In the genomic region with DNA sequence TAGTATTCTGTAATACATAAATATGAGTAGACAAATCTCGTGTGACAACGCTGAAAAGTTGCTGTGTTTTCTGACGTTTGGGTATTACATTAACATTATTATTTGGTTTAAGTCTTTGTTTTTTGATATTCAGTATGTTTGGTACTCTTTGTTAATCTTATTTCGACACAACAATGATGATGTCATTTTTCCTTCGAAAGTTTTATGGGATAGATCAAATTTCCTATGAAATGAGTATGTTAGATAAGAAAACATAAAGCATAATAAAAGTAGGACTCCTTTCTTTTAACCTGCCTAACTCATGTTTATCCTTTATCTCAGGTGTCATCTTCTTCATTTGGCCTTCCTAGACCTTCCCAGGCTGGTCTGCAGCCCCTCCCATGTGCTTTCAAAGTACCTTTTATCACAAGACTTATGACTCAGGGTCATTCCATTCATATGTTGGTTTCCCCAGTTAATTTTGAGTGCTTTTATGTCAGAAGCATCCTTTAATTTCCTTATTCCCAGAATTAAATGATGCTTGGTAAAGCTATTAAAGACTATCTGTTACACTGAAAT, we compare ENCODE assay signal across 12 cellular contexts.
DNase-seq lines count a peak whose midpoint lies in the region; ATAC-seq, FAIRE-seq and TF ChIP-seq lines count a peak whose summit lies in the region.
"Had no signal": no experiment of that assay in that cellular context is flagged by ENCODE, and none has a peak within 500 bp of the region (broad histone marks: within the 10 kb centered on the region; RNA-seq: fewer than 3 reads in every experiment).

No MANE protein-coding gene starts in this region.

- no peaks in the 10 kb centered on the region for H3K27me3 ChIP-seq in PC-3 (ENCODE audit: low read length)
- no peaks in the 10 kb centered on the region for H3K27me3 ChIP-seq in neural progenitor cell
- H3K27me3 ChIP-seq: BLaER1 had no signal

- DNase-seq in Caki2 (ENCODE audit: low read depth) (peak; percentile 76), PC-3 (peak; percentile 73), coronary artery (ENCODE audit: low spot score) (no peak), neural progenitor cell (ENCODE audit: low spot score) (no peak), kidney (no peak), NCI-H2081 (lab: John Stamatoyannopoulos, UW) (no peak)
- no peak for DNase-seq in T-helper 2 cell treated with Interferon-gamma antibody and Interleukin-4, amounts not matched to agents 5 μg/mL and 100 μg/mL, for 36 hours (ENCODE audit: low spot score)
- DNase-seq: activated naive CD8-positive, alpha-beta T cell treated with anti-CD3 and anti-CD28 coated beads, Interleukin-2, amount 50 U/mL, for 24 hours; NCI-H146 had no signal

- intact Hi-C loops in PC-3 (cut with micrococcal nuclease), result loop anchor here (2.0 to 10.0 kb wide), 3 partner anchors 17 to 653 kb away; a partner anchor contains a TSS
- intact Hi-C loops in kidney (cut with DNase I), result no loop called here

- no peaks in the 10 kb centered on the region for H3K9me3 ChIP-seq in PC-3 (ENCODE audit: low read length)
- no peaks in the 10 kb centered on the region for H3K9me3 ChIP-seq in neural progenitor cell (ENCODE audit: low read depth)
- H3K9me3 ChIP-seq in kidney (ENCODE audit: control insufficient read depth in 1 of 2, low read length in 2 of 2), result no peaks in the 10 kb centered on the region
- H3K9me3 ChIP-seq: BLaER1 had no signal

- H3K36me3 Mint-ChIP-seq in neural progenitor cell, result no peaks in the 10 kb centered on the region
- no peaks in the 10 kb centered on the region for H3K36me3 Mint-ChIP-seq in T-helper 2 cell treated with Interferon-gamma antibody and Interleukin-4, amounts not matched to agents 5 μg/mL and 100 μg/mL, for 36 hours (ENCODE audit: low read depth)

- H3K27ac Mint-ChIP-seq in neural progenitor cell, result peak overlapping the region; percentile 35
- no peak overlapping the region for H3K27ac Mint-ChIP-seq in T-helper 2 cell treated with Interferon-gamma antibody and Interleukin-4, amounts not matched to agents 5 μg/mL and 100 μg/mL, for 36 hours
- H3K27ac Mint-ChIP-seq: activated naive CD8-positive, alpha-beta T cell treated with anti-CD3 and anti-CD28 coated beads, Interleukin-2, amount 50 U/mL, for 24 hours had no signal

- no peaks in the 10 kb centered on the region for H3K9me2 ChIP-seq in PC-3 (replicated peaks; ENCODE audit: low read length)

- no peak for FAIRE-seq in kidney (lab: Jason Lieb, UNC)

- H3F3A ChIP-seq in PC-3 (ENCODE audit: low read length, unreplicated experiment) (peaks cover 13% of the 10 kb centered on the region), neural progenitor cell (ENCODE audit: low read depth) (peaks cover 33% of the 10 kb centered on the region)

- no peaks in the 10 kb centered on the region for H3K9me3 Mint-ChIP-seq in neural progenitor cell
- peaks cover 5% of the 10 kb centered on the region for H3K9me3 Mint-ChIP-seq in T-helper 2 cell treated with Interferon-gamma antibody and Interleukin-4, amounts not matched to agents 5 μg/mL and 100 μg/mL, for 36 hours
- H3K9me3 Mint-ChIP-seq: activated naive CD8-positive, alpha-beta T cell treated with anti-CD3 and anti-CD28 coated beads, Interleukin-2, amount 50 U/mL, for 24 hours; neural crest cell had no signal

- TF ChIP-seq CTCF in PC-3 (conservative IDR thresholded peaks at IDR 0.05; ENCODE audit: low read depth, low read length) (no peak), coronary artery (IDR thresholded peaks at IDR 0.05) (no peak), neural progenitor cell (IDR thresholded peaks at IDR 0.05) (no peak), kidney (IDR thresholded peaks at IDR 0.05; ENCODE audit: borderline replicate concordance, extremely low read depth, insufficient read depth) (no peak)

- H3K4me2 ChIP-seq in PC-3 (ENCODE audit: low read length) (peak overlapping the region; percentile 69), neural progenitor cell (no peak overlapping the region)
- H3K4me2 ChIP-seq: BLaER1 had no signal

- H3K4me1 Mint-ChIP-seq in neural progenitor cell, result peaks cover 68% of the 10 kb centered on the region
- H3K4me1 Mint-ChIP-seq in T-helper 2 cell treated with Interferon-gamma antibody and Interleukin-4, amounts not matched to agents 5 μg/mL and 100 μg/mL, for 36 hours (ENCODE audit: low read depth), result peaks cover 5% of the 10 kb centered on the region

- H3K4me1 ChIP-seq in PC-3 (ENCODE audit: insufficient read depth, low read length) (peaks cover 83% of the 10 kb centered on the region), neural progenitor cell (peaks cover 45% of the 10 kb centered on the region), kidney (ENCODE audit: control insufficient read depth in 1 of 2, insufficient read depth in 1 of 2, low read depth in 1 of 2, low read length in 2 of 2) (peaks cover 23 to 62% of the 10 kb centered on the region in 2 donors)

- H3K4me3 Mint-ChIP-seq in neural progenitor cell, result no peak overlapping the region
- H3K4me3 Mint-ChIP-seq in T-helper 2 cell treated with Interferon-gamma antibody and Interleukin-4, amounts not matched to agents 5 μg/mL and 100 μg/mL, for 36 hours, result no peak overlapping the region
- H3K4me3 Mint-ChIP-seq: activated naive CD8-positive, alpha-beta T cell treated with anti-CD3 and anti-CD28 coated beads, Interleukin-2, amount 50 U/mL, for 24 hours; neural crest cell had no signal

- H3K36me3 ChIP-seq in PC-3 (ENCODE audit: low read depth, low read length) (no peaks in the 10 kb centered on the region), neural progenitor cell (no peaks in the 10 kb centered on the region), kidney (ENCODE audit: control insufficient read depth in 1 of 2, insufficient read depth in 2 of 2, low read length in 2 of 2) (no peaks in the 10 kb centered on the region)
- H3K36me3 ChIP-seq: BLaER1 had no signal

- H3K27ac ChIP-seq in PC-3 (ENCODE audit: low read length) (peak overlapping the region; percentile 93), coronary artery (peak overlapping the region; percentile 8 to 65), neural progenitor cell (no peak overlapping the region), kidney (ENCODE audit: low read depth in 2 of 2, low read length in 2 of 2) (peak overlapping the region in 1 of 2 donors; percentile 7)
- H3K27ac ChIP-seq: BLaER1 had no signal

- H3K4me3 ChIP-seq in PC-3 (ENCODE audit: low read length), result no peak overlapping the region
- no peak overlapping the region for H3K4me3 ChIP-seq in coronary artery
- H3K4me3 ChIP-seq in neural progenitor cell, result no peak overlapping the region
- no peak overlapping the region for H3K4me3 ChIP-seq in kidney (ENCODE audit: low read length in 2 of 2)
- H3K4me3 ChIP-seq: BLaER1 had no signal

- POLR2A ChIA-PET in PC-3 (lab: Charles Lee; ENCODE audit: unreplicated experiment), result no interaction called here

- no TSS peak for BruUV-seq in PC-3 (replicated peaks; lab: Mats Ljungman, UMichigan)

- in situ Hi-C loops in Caki2 (cut with HindIII; ENCODE audit: low pct_unique_long_range_greater_than_20kb, low sequenced_read_pairs), result no loop called here

- no peak overlapping the region for H2AFZ ChIP-seq in PC-3 (ENCODE audit: low read length)
- no peak overlapping the region for H2AFZ ChIP-seq in neural progenitor cell (replicated peaks)

- peak overlapping the region; percentile 77 for H3K9ac ChIP-seq in PC-3 (ENCODE audit: low read length)
- no peak overlapping the region for H3K9ac ChIP-seq in neural progenitor cell
- no peak overlapping the region for H3K9ac ChIP-seq in kidney (ENCODE audit: low read length in 2 of 2)
- H3K9ac ChIP-seq: BLaER1 had no signal

- no peaks in the 10 kb centered on the region for H4K20me1 ChIP-seq in PC-3 (ENCODE audit: low read length)
- no peaks in the 10 kb centered on the region for H4K20me1 ChIP-seq in neural progenitor cell (ENCODE audit: low read depth)
- H4K20me1 ChIP-seq: BLaER1 had no signal

- H3K79me2 ChIP-seq in PC-3 (ENCODE audit: low read length) (no peaks in the 10 kb centered on the region), neural progenitor cell (ENCODE audit: low read depth) (no peaks in the 10 kb centered on the region)

- CTCF ChIA-PET in PC-3 (lab: Charles Lee), result no interaction called here

- ATAC-seq in PC-3 (no peak), HG02759 (IDR thresholded peaks at IDR 0.05; ENCODE audit: unreplicated experiment) (no peak)
- ATAC-seq: activated naive CD8-positive, alpha-beta T cell treated with anti-CD3 and anti-CD28 coated beads, Interleukin-2, amount 50 U/mL, for 24 hours had no signal

- no peaks in the 10 kb centered on the region for H3K27me3 Mint-ChIP-seq in neural progenitor cell (ENCODE audit: insufficient read depth, low read depth)
- no peaks in the 10 kb centered on the region for H3K27me3 Mint-ChIP-seq in T-helper 2 cell treated with Interferon-gamma antibody and Interleukin-4, amounts not matched to agents 5 μg/mL and 100 μg/mL, for 36 hours (ENCODE audit: low read depth)
- H3K27me3 Mint-ChIP-seq: activated naive CD8-positive, alpha-beta T cell treated with anti-CD3 and anti-CD28 coated beads, Interleukin-2, amount 50 U/mL, for 24 hours had no signal

Comparison
In these comparisons a context has a peak if more than half of its experiments do, and no peak if none do; other contexts are left out.
1. DNase-seq: peak in Caki2 (single experiment) and PC-3 (single experiment); none in coronary artery (single experiment), neural progenitor cell (single experiment), T-helper 2 cell treated with Interferon-gamma antibody and Interleukin-4, amounts not matched to agents 5 μg/mL and 100 μg/mL, for 36 hours (single experiment), kidney (single experiment) and NCI-H2081 (0 of 2).